ENCODE assay signal across 35 cellular contexts in the genomic region with DNA sequence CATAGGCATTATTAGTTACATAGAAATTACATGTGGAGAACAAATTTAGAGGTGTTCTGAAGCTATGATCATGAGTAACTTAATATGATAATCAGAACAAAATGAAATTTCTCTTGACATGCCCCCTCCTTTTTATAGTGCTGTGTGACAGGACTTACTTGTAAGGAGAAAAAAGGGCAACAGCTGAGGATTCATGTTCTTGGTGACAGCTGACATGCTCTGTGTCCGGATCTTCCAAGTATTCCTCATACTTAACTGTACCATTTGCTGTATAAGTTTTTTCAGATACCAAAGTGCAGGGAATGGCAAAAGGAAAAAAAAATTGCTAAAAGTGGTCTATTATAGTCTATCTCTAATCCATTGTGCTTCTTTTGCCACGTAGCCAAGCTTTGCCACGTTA. TPM values are rescaled to one million over a fixed set of nuclear protein-coding genes. Genes with fewer than 3 reads are reported as not detected.
"Had no signal": no experiment of that assay in that cellular context is flagged by ENCODE, and none has a peak within 500 bp of the region (broad histone marks: within the 10 kb centered on the region; RNA-seq: fewer than 3 reads in every experiment).

No MANE protein-coding gene starts in this region.

- ATAC-seq: foreskin keratinocyte; heart right ventricle; left cardiac atrium; left lung; natural killer cell treated with Interleukin-12 subunit alpha and Interleukin-12 subunit beta and Interleukin-15 and Interleukin-18, amount 100 ng/mL, for 72 hours; right cardiac atrium; stimulated activated memory B cell treated with anti-CD40 and anti-IgM and Interleukin-4, amounts not matched to agents 10 μg/mL and 1 μg/mL and 100 μg/mL, for 72 hours; stimulated activated naive CD8-positive, alpha-beta T cell treated with anti-CD3 and anti-CD28 coated beads, Interleukin-15, Interleukin-2, amounts not matched to agents 100 U/mL and 50 U/mL, for 24 hours had no signal

- DNase-seq: colonic mucosa; effector CD8-positive, alpha-beta T cell; foreskin keratinocyte; glutamatergic neuron; heart right ventricle; hippocampal formation; left cardiac atrium; left lung; mesendoderm; naive B cell; right cardiac atrium; sigmoid colon; stimulated activated CD4-positive, alpha-beta T cell treated with anti-CD3 and anti-CD28 coated beads, Interleukin-12 subunit alpha, Interleukin-12 subunit beta, amount 100 ng/mL, for 4 hours; stimulated activated CD4-positive, alpha-beta T cell treated with anti-CD3 and anti-CD28 coated beads, Interleukin-1b, Interleukin-23, amount 100 ng/mL, for 48 hours; stimulated activated CD4-positive, alpha-beta T cell treated with anti-CD3 and anti-CD28 coated beads, Interleukin-4, amount 100 ng/mL, for 24 hours; stimulated activated naive CD8-positive, alpha-beta T cell treated with anti-CD3 and anti-CD28 coated beads, Interleukin-15, Interleukin-2, amounts not matched to agents 100 U/mL and 50 U/mL, for 24 hours; substantia nigra; testis; tibial artery had no signal

- FAIRE-seq: endothelial cell of umbilical vein, islet of Langerhans had no signal

- H3K4me3 ChIP-seq: colonic mucosa, esophagus muscularis mucosa, heart right ventricle, left lung, neural progenitor cell, prostate gland, sigmoid colon, smooth muscle cell, testis, tibial artery had no signal

- H3K9me3 ChIP-seq: colonic mucosa, esophagus muscularis mucosa, heart right ventricle, left lung, prostate gland, sigmoid colon, testis, tibial artery had no signal

- H3K9ac ChIP-seq: neural progenitor cell had no signal

- H3K4me1 ChIP-seq: colonic mucosa, esophagus muscularis mucosa, foreskin keratinocyte, heart right ventricle, left lung, neural progenitor cell, prostate gland, sigmoid colon, testis, tibial artery had no signal

- H3K27ac ChIP-seq: colonic mucosa, esophagus muscularis mucosa, foreskin keratinocyte, heart right ventricle, left lung, neural progenitor cell, prostate gland, sigmoid colon, testis, tibial artery had no signal

- H3K36me3 ChIP-seq: colonic mucosa, esophagus muscularis mucosa, heart right ventricle, left lung, neural progenitor cell, prostate gland, sigmoid colon, tibial artery had no signal

- H3K27me3 ChIP-seq: colonic mucosa, esophagus muscularis mucosa, foreskin keratinocyte, heart right ventricle, left lung, neural progenitor cell, sigmoid colon, testis, tibial artery had no signal

RNA-seq across cellular contexts. Expression of a gene that starts 3.5 kb away (rescaled TPM):
- total RNA-seq: chondrocyte; colonic mucosa; endothelial cell of umbilical vein; epithelial cell of proximal tubule; esophagus muscularis mucosa; fibroblast of lung; foreskin keratinocyte; kidney epithelial cell; left cardiac atrium; left lung; lung microvascular endothelial cell; natural killer cell treated with Interleukin-12 subunit alpha and Interleukin-12 subunit beta and Interleukin-15 and Interleukin-18, amount 100 ng/mL, for 72 hours; osteocyte; renal cortical epithelial cell; sigmoid colon; smooth muscle cell; testis had no signal
- polyA plus RNA-seq: endothelial cell of umbilical vein, fibroblast of lung, foreskin keratinocyte, smooth muscle cell, urinary bladder had no signal
